In genomic region chr1:206687251-206687914, GRCh38 we compare ENCODE assay signal across 8 cellular contexts. TPM values are rescaled to one million over a fixed set of nuclear protein-coding genes. Genes with fewer than 3 reads are reported as not detected.
A peak's percentile ranks its signal among the peaks of the same experiment; 100 is the strongest.
DNase-seq lines count a peak whose midpoint lies in the region; ATAC-seq and TF ChIP-seq lines count a peak whose summit lies in the region.

No MANE protein-coding gene starts in this region.

- H3K27me3 ChIP-seq in DOHH2 (ENCODE audit: control insufficient read depth, low read length): no peaks in the 10 kb centered on the region
- no peaks in the 10 kb centered on the region for H3K27me3 ChIP-seq in SJCRH30
- peaks cover 6% of the 10 kb centered on the region for H3K27me3 ChIP-seq in fibroblast of lung (ENCODE audit: control insufficient read depth, insufficient read depth, low read length)
- H3K27me3 ChIP-seq in rectal smooth muscle tissue (ENCODE audit: control insufficient read depth, insufficient read depth, low read length): peaks cover 2% of the 10 kb centered on the region

- H3K9me3 ChIP-seq in DOHH2 (ENCODE audit: control insufficient read depth, insufficient read depth, low read length) (no peaks in the 10 kb centered on the region), SJCRH30 (replicated peaks) (no peaks in the 10 kb centered on the region), fibroblast of lung (ENCODE audit: control insufficient read depth, insufficient read depth, low read depth, low read length) (no peaks in the 10 kb centered on the region)

- H3K4me2 ChIP-seq in DOHH2 (ENCODE audit: low read length) (peak overlapping the region; percentile 84), fibroblast of lung (ENCODE audit: extremely low read depth, insufficient read depth, low read length) (peak overlapping the region; percentile 99)

- H3F3A ChIP-seq in DOHH2 (ENCODE audit: control insufficient read depth, insufficient read depth): peaks cover 12% of the 10 kb centered on the region; the same call in 1 of the 2 replicates

- no peak overlapping the region for H2AFZ ChIP-seq in fibroblast of lung (ENCODE audit: low read length)

- H3K9ac ChIP-seq in fibroblast of lung (ENCODE audit: insufficient read depth, low read length) (peak overlapping the region; percentile 42), rectal smooth muscle tissue (ENCODE audit: low read length) (no peak overlapping the region)

- no peak for ATAC-seq in sciatic nerve

- H3K27ac ChIP-seq in DOHH2 (ENCODE audit: low read depth, low read length) (no peak overlapping the region), SJCRH30 (peak overlapping the region; percentile 4; the same call in 1 of the 2 replicates), fibroblast of lung (ENCODE audit: insufficient read depth, low read length) (peak overlapping the region; percentile 69), rectal smooth muscle tissue (ENCODE audit: low read depth, low read length) (peak overlapping the region; percentile 90)

- peak overlapping the region; percentile 81; the same call in 1 of the 2 replicates for H3K4me3 ChIP-seq in DOHH2 (ENCODE audit: low read length)
- peak overlapping the region; percentile 85; the same call in 1 of the 2 replicates for H3K4me3 ChIP-seq in SJCRH30
- peak overlapping the region; percentile 76 to 87 (median 82) for H3K4me3 ChIP-seq in fibroblast of lung (replicated peaks in 1 of 4; ENCODE audit: control extremely low read depth in 1 of 4, insufficient read depth in 1 of 4, low read depth in 3 of 4, low read length in 4 of 4)
- peak overlapping the region; percentile 72 for H3K4me3 ChIP-seq in rectal smooth muscle tissue (ENCODE audit: low read length)

- POLR2A ChIA-PET in HEK293T (lab: Yijun Ruan, JAX): no interaction called here

- peaks cover 35% of the 10 kb centered on the region for H3K4me1 ChIP-seq in DOHH2 (ENCODE audit: control insufficient read depth, low read length)
- peaks cover 31% of the 10 kb centered on the region for H3K4me1 ChIP-seq in SJCRH30
- peaks cover 33% of the 10 kb centered on the region for H3K4me1 ChIP-seq in fibroblast of lung (ENCODE audit: control insufficient read depth, extremely low read depth, insufficient read depth, low read length)
- peaks cover 47% of the 10 kb centered on the region for H3K4me1 ChIP-seq in rectal smooth muscle tissue (ENCODE audit: control insufficient read depth, insufficient read depth, low read length)

- H3K36me3 ChIP-seq in DOHH2 (ENCODE audit: control insufficient read depth, low read length) (no peaks in the 10 kb centered on the region), SJCRH30 (no peaks in the 10 kb centered on the region), fibroblast of lung (ENCODE audit: control insufficient read depth, insufficient read depth, low read length) (no peaks in the 10 kb centered on the region), rectal smooth muscle tissue (ENCODE audit: control insufficient read depth, insufficient read depth, low read length) (no peaks in the 10 kb centered on the region)

- DNase-seq in SJCRH30: no peak
- no peak for DNase-seq in fibroblast of lung (ENCODE audit: low read depth in 2 of 2)
- no peak for DNase-seq in HUDEP-2 (lab: John Stamatoyannopoulos, UW; ENCODE audit: unreplicated experiment in 76 of 76)
- no peak for DNase-seq in sciatic nerve (ENCODE audit: low spot score)
- DNase-seq in RPMI8226: no peak
- DNase-seq in HEK293T (ENCODE audit: extremely low spot score): no peak

- H3K79me2 ChIP-seq in DOHH2 (ENCODE audit: control insufficient read depth, low read length) (peaks cover 63% of the 10 kb centered on the region), fibroblast of lung (ENCODE audit: control insufficient read depth, insufficient read depth, low read length) (peaks cover 68% of the 10 kb centered on the region)

- intact Hi-C loops in sciatic nerve (cut with DNase I): no loop called here

- no peaks in the 10 kb centered on the region for H3K9me2 ChIP-seq in DOHH2 (replicated peaks; ENCODE audit: control insufficient read depth, low read length)

- CTCF ChIA-PET in HEK293T (lab: Yijun Ruan, JAX): no interaction called here

- TF ChIP-seq CTCF in DOHH2 (IDR thresholded peaks at IDR 0.05; ENCODE audit: low read depth, low read length, poor library complexity, severe bottlenecking): no peak
- no peak for TF ChIP-seq CTCF in fibroblast of lung (conservative IDR thresholded peaks at IDR 0.05 in 1 of 2, IDR thresholded peaks at IDR 0.05 in 1 of 2; ENCODE audit: low read depth in 1 of 2, low read length in 2 of 2)

- no peaks in the 10 kb centered on the region; the same call in 1 of the 2 replicates for H4K20me1 ChIP-seq in DOHH2 (ENCODE audit: control insufficient read depth, insufficient read depth, low read depth, low read length)
- H4K20me1 ChIP-seq in fibroblast of lung (ENCODE audit: control insufficient read depth, extremely low read depth, insufficient read depth, low read length): no peaks in the 10 kb centered on the region

TF ChIP-seq in HEK293T, 16 proteins besides CTCF, POLR2A, EP300 and RAD21:
- TF ChIP-seq SP1 (IDR thresholded peaks at IDR 0.05): no peak
- no peak for TF ChIP-seq ZNF384 (IDR thresholded peaks at IDR 0.05)
- TF ChIP-seq FOXK2 (IDR thresholded peaks at IDR 0.05): no peak
- TF ChIP-seq TARDBP (IDR thresholded peaks at IDR 0.05): no peak
- TF ChIP-seq HDGF (IDR thresholded peaks at IDR 0.05; ENCODE audit: borderline replicate concordance): no peak
- no peak for TF ChIP-seq FOXA1 (IDR thresholded peaks at IDR 0.05)
- no peak for TF ChIP-seq PKNOX1 (IDR thresholded peaks at IDR 0.05)
- TF ChIP-seq BHLHE40 (IDR thresholded peaks at IDR 0.05; ENCODE audit: borderline replicate concordance): no peak
- TF ChIP-seq ARNT (IDR thresholded peaks at IDR 0.05): no peak
- no peak for TF ChIP-seq NFRKB (IDR thresholded peaks at IDR 0.05)
- TF ChIP-seq LEF1 (IDR thresholded peaks at IDR 0.05; ENCODE audit: borderline replicate concordance): no peak

RNA-seq across cellular contexts. Expression of gene MAPKAPK2, which starts 2.7 kb away (rescaled TPM):
- total RNA-seq in SJCRH30 (2014; rRNA removed; shearing (Covaris generic)): 64.4 and 67.6 TPM in 2 replicates
- 31.3 and 51.9 TPM in 2 replicates for total RNA-seq in fibroblast of lung
- 74.4 and 85.7 TPM in 2 replicates for polyA plus RNA-seq in fibroblast of lung
- polyA plus RNA-seq in fibroblast of lung (2012): 65.5 and 70.1 TPM in 2 replicates
- polyA minus RNA-seq in fibroblast of lung (ENCODE audit: low replicate concordance): 138 and 201 TPM in 2 replicates
- total RNA-seq in sciatic nerve: 56.3 TPM

RNA-seq across cellular contexts. Expression of gene DYRK3, which starts 52.0 kb away (rescaled TPM):
- total RNA-seq in SJCRH30 (2014; rRNA removed; shearing (Covaris generic)): 12.7 and 14.4 TPM in 2 replicates
- total RNA-seq in fibroblast of lung (28.5 and 38.5 TPM in 2 replicates), sciatic nerve (9.5 TPM)
- polyA plus RNA-seq in fibroblast of lung: 9.3 and 10.2 TPM in 2 replicates
- polyA plus RNA-seq in fibroblast of lung (2012): 10.7 and 11.2 TPM in 2 replicates
- polyA minus RNA-seq in fibroblast of lung (ENCODE audit: low replicate concordance): 5.9 and 8.1 TPM in 2 replicates
